ENCODE assay signal across 20 cellular contexts in the genomic region with DNA sequence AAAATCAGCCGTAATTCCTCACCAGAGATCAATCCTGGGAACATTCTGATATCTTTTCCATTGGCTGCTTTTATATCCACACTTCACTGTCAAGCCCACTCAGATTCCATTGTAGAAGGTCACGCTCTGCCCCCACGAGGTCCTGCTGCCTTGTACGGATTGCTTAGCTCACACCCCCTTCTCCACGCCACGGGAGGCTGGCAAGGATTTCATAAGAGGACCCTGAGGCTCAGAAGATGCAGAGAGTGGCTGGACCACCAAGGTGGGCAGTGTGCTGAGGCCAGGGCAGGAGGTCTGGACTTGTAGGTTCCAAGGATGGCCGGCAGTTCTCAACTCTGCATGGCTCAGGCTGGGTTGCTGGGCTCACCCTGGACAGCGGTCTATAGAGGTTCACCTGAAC. TPM values are rescaled to one million over a fixed set of nuclear protein-coding genes. Genes with fewer than 3 reads are reported as not detected.
DNase-seq lines count a peak whose midpoint lies in the region; ATAC-seq and TF ChIP-seq lines count a peak whose summit lies in the region.
"Had no signal": no experiment of that assay in that cellular context is flagged by ENCODE, and none has a peak within 500 bp of the region (broad histone marks: within the 10 kb centered on the region; RNA-seq: fewer than 3 reads in every experiment).

No MANE protein-coding gene starts in this region.

- no peak for TF ChIP-seq CTCF in neural crest cell (conservative IDR thresholded peaks at IDR 0.05)

- no peak overlapping the region for H3K4me3 Mint-ChIP-seq in CD4-positive, CD25-positive, alpha-beta regulatory T cell
- H3K4me3 Mint-ChIP-seq in CD8-positive, alpha-beta memory T cell = peak overlapping the region in 4 of 7 donors; percentile 1 to 63 (median 60)
- H3K4me3 Mint-ChIP-seq in effector memory CD8-positive, alpha-beta T cell = peak overlapping the region; percentile 63 to 67
- H3K4me3 Mint-ChIP-seq in neural crest cell = no peak overlapping the region
- H3K4me3 Mint-ChIP-seq: activated CD8-positive, alpha-beta memory T cell treated with anti-CD3 and anti-CD28 coated beads, Interleukin-2, amount 10 ng/mL, durations not matched to agents 7 days and 5 days; stimulated activated naive CD8-positive, alpha-beta T cell treated with anti-CD3 and anti-CD28 coated beads, Interleukin-15, Interleukin-2, amounts not matched to agents 100 ng/mL and 50 ng/mL, for 24 hours had no signal

- peaks cover 21% of the 10 kb centered on the region for H3K4me1 ChIP-seq in CD4-positive, CD25-positive, alpha-beta regulatory T cell (ENCODE audit: control insufficient read depth, insufficient read depth, low read length, poor library complexity, severe bottlenecking)
- peaks cover 24% of the 10 kb centered on the region for H3K4me1 ChIP-seq in CD8-positive, alpha-beta memory T cell (ENCODE audit: insufficient read depth, low read length)

- H3K4me3 ChIP-seq in CD4-positive, CD25-positive, alpha-beta regulatory T cell (ENCODE audit: low read depth, low read length) = no peak overlapping the region
- H3K4me3 ChIP-seq in CD8-positive, alpha-beta memory T cell (ENCODE audit: low read length) = no peak overlapping the region
- H3K4me3 ChIP-seq: smooth muscle cell had no signal

- H3K27me3 ChIP-seq in CD4-positive, CD25-positive, alpha-beta regulatory T cell (ENCODE audit: control insufficient read depth, insufficient read depth, low read length) = no peaks in the 10 kb centered on the region
- H3K27me3 ChIP-seq in CD8-positive, alpha-beta memory T cell (ENCODE audit: insufficient read depth, low read length, poor library complexity, severe bottlenecking) = no peaks in the 10 kb centered on the region
- H3K27me3 ChIP-seq: neutrophil had no signal

- no peaks in the 10 kb centered on the region for H3K27me3 Mint-ChIP-seq in CD4-positive, CD25-positive, alpha-beta regulatory T cell
- no peaks in the 10 kb centered on the region for H3K27me3 Mint-ChIP-seq in CD8-positive, alpha-beta memory T cell
- no peaks in the 10 kb centered on the region for H3K27me3 Mint-ChIP-seq in effector memory CD8-positive, alpha-beta T cell
- no peaks in the 10 kb centered on the region for H3K27me3 Mint-ChIP-seq in neural crest cell (ENCODE audit: low read depth)
- H3K27me3 Mint-ChIP-seq: activated CD8-positive, alpha-beta memory T cell treated with anti-CD3 and anti-CD28 coated beads, Interleukin-2, amount 10 ng/mL, durations not matched to agents 7 days and 5 days; stimulated activated naive CD8-positive, alpha-beta T cell treated with anti-CD3 and anti-CD28 coated beads, Interleukin-15, Interleukin-2, amounts not matched to agents 100 ng/mL and 50 ng/mL, for 24 hours had no signal

- DNase-seq in CD4-positive, CD25-positive, alpha-beta regulatory T cell = no peak
- no peak for DNase-seq in CD8-positive, alpha-beta memory T cell
- DNase-seq in effector memory CD8-positive, alpha-beta T cell = no peak
- DNase-seq in neural crest cell (ENCODE audit: low read depth, low spot score) (no peak), iPS-NIHi7 (ENCODE audit: extremely low spot score) (no peak), COR-L47 (lab: John Stamatoyannopoulos, UW) (no peak)
- DNase-seq: activated CD8-positive, alpha-beta memory T cell treated with anti-CD3 and anti-CD28 coated beads, Interleukin-2, amount 10 ng/mL, durations not matched to agents 7 days and 5 days; AML-193; amniotic stem cell; MM.1S; NCI-H1436; NCI-H524 treated with DMSO at 0.1 percent for 48 hours; stimulated activated CD4-positive, alpha-beta T cell treated with anti-CD3 and anti-CD28 coated beads, Interleukin-4, amount 100 ng/mL, for 1 hour; trophoblast cell had no signal

- CTCF ChIA-PET in CD8-positive, alpha-beta memory T cell (lab: Charles Lee) = interaction anchor here (1.8 kb wide), 1 partner anchor 34 kb away, joined by 7 read pairs; no protein-coding TSS in a partner anchor

- no peaks in the 10 kb centered on the region for H3K9me3 Mint-ChIP-seq in CD4-positive, CD25-positive, alpha-beta regulatory T cell
- H3K9me3 Mint-ChIP-seq in CD8-positive, alpha-beta memory T cell = no peaks in the 10 kb centered on the region
- H3K9me3 Mint-ChIP-seq in effector memory CD8-positive, alpha-beta T cell = no peaks in the 10 kb centered on the region
- H3K9me3 Mint-ChIP-seq in neural crest cell = no peaks in the 10 kb centered on the region
- H3K9me3 Mint-ChIP-seq: activated T-helper 2 cell treated with anti-CD3 and anti-CD28 coated beads, Interferon-gamma antibody, Interleukin-2, Interleukin-4, amounts not matched to agents 10 μg/mL and 5 μg/mL and 100 μg/mL, durations not matched to agents 14 hours and 24 hours and 36 hours; stimulated activated naive CD8-positive, alpha-beta T cell treated with anti-CD3 and anti-CD28 coated beads, Interleukin-15, Interleukin-2, amounts not matched to agents 100 ng/mL and 50 ng/mL, for 24 hours had no signal

- H3K27ac Mint-ChIP-seq in CD4-positive, CD25-positive, alpha-beta regulatory T cell = peak overlapping the region; percentile 14 to 64 (median 53)
- peak overlapping the region in 4 of 8 donors; percentile 3 to 78 (median 54) for H3K27ac Mint-ChIP-seq in CD8-positive, alpha-beta memory T cell
- peak overlapping the region; percentile 13 to 86 for H3K27ac Mint-ChIP-seq in effector memory CD8-positive, alpha-beta T cell
- peak overlapping the region; percentile 45 for H3K27ac Mint-ChIP-seq in neural crest cell (ENCODE audit: unreplicated experiment)
- H3K27ac Mint-ChIP-seq: activated T-helper 2 cell treated with anti-CD3 and anti-CD28 coated beads, Interferon-gamma antibody, Interleukin-2, Interleukin-4, amounts not matched to agents 10 μg/mL and 5 μg/mL and 100 μg/mL, durations not matched to agents 14 hours and 24 hours and 36 hours had no signal

- no peaks in the 10 kb centered on the region for H3K9me3 ChIP-seq in CD4-positive, CD25-positive, alpha-beta regulatory T cell (ENCODE audit: control insufficient read depth in 2 of 2, low read length in 2 of 2)
- no peaks in the 10 kb centered on the region for H3K9me3 ChIP-seq in CD8-positive, alpha-beta memory T cell (ENCODE audit: low read length)
- H3K9me3 ChIP-seq: neutrophil had no signal

- H3K27ac ChIP-seq in CD4-positive, CD25-positive, alpha-beta regulatory T cell (ENCODE audit: insufficient read depth, low read length, poor library complexity, severe bottlenecking) = no peak overlapping the region
- H3K27ac ChIP-seq in CD8-positive, alpha-beta memory T cell (ENCODE audit: low read depth, low read length) = no peak overlapping the region
- H3K27ac ChIP-seq: neutrophil had no signal

- peaks cover 7 to 40% (median 22%) of the 10 kb centered on the region in 4 donors for H3K4me1 Mint-ChIP-seq in CD4-positive, CD25-positive, alpha-beta regulatory T cell
- H3K4me1 Mint-ChIP-seq in CD8-positive, alpha-beta memory T cell = peaks cover 33 to 47% (median 36%) of the 10 kb centered on the region in 3 donors
- H3K4me1 Mint-ChIP-seq in effector memory CD8-positive, alpha-beta T cell (ENCODE audit: low read depth in 2 of 2) = peaks cover 32 to 35% of the 10 kb centered on the region in 2 donors
- peaks cover 61% of the 10 kb centered on the region for H3K4me1 Mint-ChIP-seq in neural crest cell

- H3K36me3 Mint-ChIP-seq in CD4-positive, CD25-positive, alpha-beta regulatory T cell = peaks cover 23% of the 10 kb centered on the region
- peaks cover 0 to 67% (median 20%) of the 10 kb centered on the region in 3 donors for H3K36me3 Mint-ChIP-seq in CD8-positive, alpha-beta memory T cell
- peaks cover 22% of the 10 kb centered on the region for H3K36me3 Mint-ChIP-seq in effector memory CD8-positive, alpha-beta T cell (ENCODE audit: insufficient read depth)
- H3K36me3 Mint-ChIP-seq in neural crest cell (ENCODE audit: low read depth) = no peaks in the 10 kb centered on the region

- ATAC-seq in CD4-positive, CD25-positive, alpha-beta regulatory T cell (ENCODE audit: low read depth in 2 of 2) = no peak
- ATAC-seq in effector memory CD8-positive, alpha-beta T cell (replicated peaks) = no peak
- no peak for ATAC-seq in HG02840 (IDR thresholded peaks at IDR 0.05; ENCODE audit: low FRiP score, unreplicated experiment)
- ATAC-seq: activated CD8-positive, alpha-beta memory T cell treated with anti-CD3 and anti-CD28 coated beads, Interleukin-2, amount 10 ng/mL, durations not matched to agents 7 days and 5 days; HCT116 had no signal

- peaks cover 28% of the 10 kb centered on the region for H3K36me3 ChIP-seq in CD4-positive, CD25-positive, alpha-beta regulatory T cell (ENCODE audit: control insufficient read depth, insufficient read depth, low read length)
- peaks cover 5% of the 10 kb centered on the region for H3K36me3 ChIP-seq in CD8-positive, alpha-beta memory T cell (ENCODE audit: insufficient read depth, low read length)

- POLR2A ChIA-PET in CD8-positive, alpha-beta memory T cell (lab: Charles Lee) = no interaction called here

RNA-seq across cellular contexts. Expression of a gene that starts 39.1 kb away (rescaled TPM):
- 7.9 TPM for total RNA-seq in CD4-positive, CD25-positive, alpha-beta regulatory T cell
- under 1 TPM in 2 of 4 donors, not detected in 2; 0.07 to 0.14 TPM for polyA plus RNA-seq in CD4-positive, CD25-positive, alpha-beta regulatory T cell
- 1 to 10 TPM; 4.8 to 5.7 TPM for total RNA-seq in CD8-positive, alpha-beta memory T cell
- polyA plus RNA-seq in CD8-positive, alpha-beta memory T cell = 0.37 TPM
- total RNA-seq in neural crest cell = 398 and 416 TPM in 2 replicates

Comparison
In these comparisons a context has a peak if more than half of its experiments do, and no peak if none do; other contexts are left out.
1. H3K4me3 Mint-ChIP-seq: peak in CD8-positive, alpha-beta memory T cell (4 of 7) and effector memory CD8-positive, alpha-beta T cell (2 of 2); none in CD4-positive, CD25-positive, alpha-beta regulatory T cell (0 of 4) and neural crest cell (single experiment).
2. RNA of a gene that starts 39.1 kb away (total RNA-seq): 398 to 416 TPM in neural crest cell; 7.9 TPM in CD4-positive, CD25-positive, alpha-beta regulatory T cell (single experiment) and 4.8 to 5.7 TPM in CD8-positive, alpha-beta memory T cell; every median in the first group is over 10 times any median in the second.